Comparison of ENCODE assay signal across 12 cellular contexts in the genomic region with DNA sequence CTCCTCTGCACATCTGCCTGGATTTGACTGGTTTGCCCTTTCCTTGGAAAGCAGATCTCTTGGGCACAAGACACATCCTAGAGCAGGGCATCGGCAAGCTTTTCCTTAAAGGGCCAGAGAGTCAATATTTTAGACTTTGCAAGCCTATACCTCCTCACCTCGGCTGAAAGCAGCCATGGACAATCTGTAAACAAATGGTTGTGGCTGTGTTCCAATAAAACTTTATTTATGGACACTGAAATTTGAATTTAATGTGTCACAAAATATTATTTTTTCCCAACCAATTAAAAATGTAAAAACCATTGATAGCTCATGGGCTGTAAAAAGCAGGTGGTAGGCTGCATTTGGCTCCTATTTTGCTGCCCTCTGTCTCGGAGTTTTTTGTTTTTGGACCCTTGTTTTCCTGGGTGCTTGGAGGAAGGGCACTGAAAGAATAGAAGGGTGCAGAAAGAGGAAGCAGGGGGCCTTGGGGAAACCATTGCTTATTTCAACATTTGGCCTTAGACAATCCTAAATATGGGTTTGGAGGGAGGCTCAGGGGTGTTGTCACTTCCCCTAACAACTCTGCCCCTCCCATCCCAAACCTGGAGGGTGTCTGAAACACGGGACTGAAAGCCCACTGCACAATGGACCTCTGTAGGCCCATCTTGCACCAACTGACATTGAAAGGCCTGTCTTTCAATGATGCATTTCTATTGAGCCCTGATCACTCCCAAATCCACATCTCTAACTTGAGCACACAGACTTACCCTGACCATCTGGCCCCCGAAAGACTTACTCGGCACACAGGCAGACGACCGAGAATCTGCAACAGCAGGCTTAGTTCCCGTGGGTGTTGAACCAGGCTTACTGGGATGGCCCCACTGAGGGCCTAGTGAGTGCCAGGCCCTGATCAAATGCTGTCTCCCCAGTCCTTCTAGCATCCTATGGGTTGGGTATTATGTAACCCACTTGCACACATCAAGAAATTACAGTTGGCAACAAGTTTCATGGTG. TPM values are rescaled to one million over a fixed set of nuclear protein-coding genes. Genes with fewer than 3 reads are reported as not detected.
DNase-seq lines count a peak whose midpoint lies in the region; ATAC-seq and TF ChIP-seq lines count a peak whose summit lies in the region.
"Had no signal": no experiment of that assay in that cellular context is flagged by ENCODE, and none has a peak within 500 bp of the region (broad histone marks: within the 10 kb centered on the region; RNA-seq: fewer than 3 reads in every experiment).

No MANE protein-coding gene starts in this region.

- POLR2A ChIA-PET in Panc1 (lab: Charles Lee): no interaction called here
- POLR2A ChIA-PET in activated CD4-positive, alpha-beta memory T cell treated with anti-CD3 and anti-CD28 coated beads for 36 hours (lab: Charles Lee): no interaction called here

- H3K36me3 Mint-ChIP-seq in H9 (ENCODE audit: insufficient read depth in 1 of 3, low read depth in 3 of 3): peaks cover 0 to 5% (median 5%) of the 10 kb centered on the region in 3 experiments; a peak in 2 of 7 replicates
- H3K36me3 Mint-ChIP-seq in activated CD4-positive, alpha-beta memory T cell treated with anti-CD3 and anti-CD28 coated beads for 36 hours: peaks cover 12% of the 10 kb centered on the region

- H3K79me2 ChIP-seq in H9 (ENCODE audit: insufficient read depth, low read length): no peaks in the 10 kb centered on the region

- no peaks in the 10 kb centered on the region for H3K79me1 ChIP-seq in H9 (ENCODE audit: insufficient read depth, low read depth, low read length, poor library complexity, severe bottlenecking)

- in situ Hi-C loops in Panc1 (cut with HindIII; ENCODE audit: low pct_unique_long_range_greater_than_20kb, low sequenced_read_pairs): no loop called here

- peaks cover 28 to 33% of the 10 kb centered on the region in 2 experiments for H3K4me1 Mint-ChIP-seq in H9
- H3K4me1 Mint-ChIP-seq in activated CD4-positive, alpha-beta memory T cell treated with anti-CD3 and anti-CD28 coated beads for 36 hours (ENCODE audit: low read depth): peaks cover 21% of the 10 kb centered on the region

- 0 out of 2 replicates have a peak, but pooled peaks have one; percentile 4 for ATAC-seq in Panc1
- no peak for ATAC-seq in GM18498 (IDR thresholded peaks at IDR 0.05; ENCODE audit: unreplicated experiment)

- no peak overlapping the region for H4K91ac ChIP-seq in H9 (ENCODE audit: insufficient read length, low read depth, low read length)

- H3K23me2 ChIP-seq in H9 (ENCODE audit: insufficient read length, low read depth, low read length, poor library complexity, severe bottlenecking): no peaks in the 10 kb centered on the region

- no peak overlapping the region for H3K4me3 Mint-ChIP-seq in H9
- H3K4me3 Mint-ChIP-seq in activated CD4-positive, alpha-beta memory T cell treated with anti-CD3 and anti-CD28 coated beads for 36 hours: no peak overlapping the region

- H4K20me1 ChIP-seq in BLaER1 treated with 17β-estradiol and CSF1 and Interleukin-3, amounts not matched to agents 10 nM and 100 nM: no peaks in the 10 kb centered on the region
- no peaks in the 10 kb centered on the region for H4K20me1 ChIP-seq in H9 (ENCODE audit: control insufficient read depth, insufficient read depth, insufficient read length)

- CTCF ChIA-PET in Panc1 (lab: Charles Lee): no interaction called here
- CTCF ChIA-PET in activated CD4-positive, alpha-beta memory T cell treated with anti-CD3 and anti-CD28 coated beads for 36 hours (lab: Charles Lee): interaction anchor here (0.6 to 7.9 kb wide), 3 partner anchors 41 to 251 kb away, joined by 3 to 419 read pairs (median 5); no protein-coding TSS in a partner anchor

- H3K4me2 ChIP-seq in BLaER1 treated with 17β-estradiol and CSF1 and Interleukin-3, amounts not matched to agents 10 nM and 100 nM: peak overlapping the region; percentile 55 to 92 (median 79)
- H3K4me2 ChIP-seq in H9 (ENCODE audit: insufficient read depth, insufficient read length, low read length): no peak overlapping the region

- no peaks in the 10 kb centered on the region for H3K27me3 Mint-ChIP-seq in H9 (ENCODE audit: low read depth)
- H3K27me3 Mint-ChIP-seq in activated CD4-positive, alpha-beta memory T cell treated with anti-CD3 and anti-CD28 coated beads for 36 hours: no peaks in the 10 kb centered on the region

- no peaks in the 10 kb centered on the region for H3K27me3 ChIP-seq in BLaER1 treated with 17β-estradiol and CSF1 and Interleukin-3, amounts not matched to agents 10 nM and 100 nM
- no peaks in the 10 kb centered on the region for H3K27me3 ChIP-seq in H9 (ENCODE audit: insufficient read depth, low read length)
- no peaks in the 10 kb centered on the region for H3K27me3 ChIP-seq in Panc1 (ENCODE audit: control insufficient read depth, insufficient read depth, low read length)
- H3K27me3 ChIP-seq: dorsolateral prefrontal cortex, SJSA1 had no signal

- no peak overlapping the region for H2AK5ac ChIP-seq in H9 (ENCODE audit: insufficient read length, low read length)

- H3K36me3 ChIP-seq in BLaER1 treated with 17β-estradiol and CSF1 and Interleukin-3, amounts not matched to agents 10 nM and 100 nM: peaks cover 0 to 33% (median 16%) of the 10 kb centered on the region in 11 experiments; a peak in 11 of 22 replicates
- H3K36me3 ChIP-seq in Panc1 (ENCODE audit: control insufficient read depth, insufficient read depth, low read length): peaks cover 4% of the 10 kb centered on the region

- H3K4ac ChIP-seq in H9 (ENCODE audit: low read depth, low read length): no peak overlapping the region

- TF ChIP-seq CTCF in H9 (conservative IDR thresholded peaks at IDR 0.05): no peak
- TF ChIP-seq CTCF in Panc1 (IDR thresholded peaks at IDR 0.05): no peak

- H2BK20ac ChIP-seq in H9 (ENCODE audit: low read depth, low read length, poor library complexity, severe bottlenecking): no peak overlapping the region

- no peak overlapping the region for H2BK5ac ChIP-seq in H9 (ENCODE audit: insufficient read length, low read length)

- peaks cover 35 to 100% (median 77%) of the 10 kb centered on the region in 10 experiments for H3K4me1 ChIP-seq in BLaER1 treated with 17β-estradiol and CSF1 and Interleukin-3, amounts not matched to agents 10 nM and 100 nM
- H3K4me1 ChIP-seq in H9 (ENCODE audit: insufficient read depth, low read length) (peaks cover 2% of the 10 kb centered on the region; the same call in 1 of the 2 replicates), Panc1 (ENCODE audit: control insufficient read depth, insufficient read depth, low read length) (peaks cover 7% of the 10 kb centered on the region)

- no peak overlapping the region for H4K5ac ChIP-seq in H9 (ENCODE audit: insufficient read length, low read depth, low read length)

- H3T11ph ChIP-seq in H9 (ENCODE audit: low read length): no peak overlapping the region

- no peak overlapping the region for H3K14ac ChIP-seq in H9 (ENCODE audit: insufficient read depth, low read length)

- no peak overlapping the region for H2BK15ac ChIP-seq in H9 (ENCODE audit: low read depth, low read length)

- H3K9me3 ChIP-seq in BLaER1 treated with 17β-estradiol and CSF1 and Interleukin-3, amounts not matched to agents 10 nM and 100 nM (replicated peaks in 1 of 11): no peaks in the 10 kb centered on the region
- no peaks in the 10 kb centered on the region for H3K9me3 ChIP-seq in H9 (ENCODE audit: control insufficient read depth, low read depth, low read length)
- no peaks in the 10 kb centered on the region for H3K9me3 ChIP-seq in Panc1 (ENCODE audit: control insufficient read depth, insufficient read depth, low read depth, low read length)
- H3K9me3 ChIP-seq: SJSA1 had no signal

- no peak overlapping the region for H2AFZ ChIP-seq in H9 (ENCODE audit: low read length)

- H3K4me3 ChIP-seq in BLaER1 treated with 17β-estradiol and CSF1 and Interleukin-3, amounts not matched to agents 10 nM and 100 nM: peak overlapping the region in 4 of 10 experiments; percentile 18 to 30 (median 21); a peak in 5 of 20 replicates
- no peak overlapping the region for H3K4me3 ChIP-seq in Panc1 (ENCODE audit: low read depth in 2 of 2, low read length in 2 of 2)
- H3K4me3 ChIP-seq: dorsolateral prefrontal cortex, SJSA1 had no signal

- DNase-seq in H9 (no peak), Panc1 (ENCODE audit: low read depth, low spot score) (no peak), medulla oblongata (ENCODE audit: extremely low spot score) (peak; percentile 68), NCI-H345 treated with DMSO at 0.1 percent for 48 hours (lab: John Stamatoyannopoulos, UW; ENCODE audit: unreplicated experiment) (no peak), glomerular visceral epithelial cell (ENCODE audit: extremely low spot score) (no peak)
- no peak for DNase-seq in activated CD4-positive, alpha-beta memory T cell treated with anti-CD3 and anti-CD28 coated beads for 36 hours
- DNase-seq: dorsolateral prefrontal cortex; NCI-H345; stimulated activated CD4-positive, alpha-beta T cell treated with anti-CD3 and anti-CD28 coated beads, Interleukin-1b, Interleukin-23, amount 100 ng/mL, for 48 hours had no signal

- H3K18ac ChIP-seq in H9 (ENCODE audit: insufficient read length, low read depth, low read length): no peak overlapping the region

- WGBS in H9 (ENCODE audit: extremely low coverage, insufficient read length, low lambda C conversion rate): no CpG with 5 or more reads among the region's 9 CpGs

- peaks cover 0 to 3% of the 10 kb centered on the region in 2 experiments; a peak in 2 of 5 replicates for H3K9me3 Mint-ChIP-seq in H9
- no peaks in the 10 kb centered on the region for H3K9me3 Mint-ChIP-seq in activated CD4-positive, alpha-beta memory T cell treated with anti-CD3 and anti-CD28 coated beads for 36 hours

- peak overlapping the region in 10 of 11 experiments; percentile 20 to 68 (median 48); a peak in 17 of 22 replicates for H3K9ac ChIP-seq in BLaER1 treated with 17β-estradiol and CSF1 and Interleukin-3, amounts not matched to agents 10 nM and 100 nM
- no peak overlapping the region for H3K9ac ChIP-seq in H9 (ENCODE audit: extremely low read depth, insufficient read length, low read length)

- no peak overlapping the region for H3K23ac ChIP-seq in H9 (ENCODE audit: insufficient read length, low read depth, low read length)

- no peak overlapping the region for H2BK120ac ChIP-seq in H9 (ENCODE audit: low read depth, low read length, poor library complexity, severe bottlenecking)

- H4K8ac ChIP-seq in H9 (replicated peaks; ENCODE audit: insufficient read length, low read depth, low read length): no peak overlapping the region

- BruUV-seq in Panc1 (replicated peaks; lab: Mats Ljungman, UMichigan): no TSS peak

- H3K27ac Mint-ChIP-seq in H9: peak overlapping the region; percentile 37 to 85 (median 57); a peak in 4 of 7 replicates
- H3K27ac Mint-ChIP-seq in activated CD4-positive, alpha-beta memory T cell treated with anti-CD3 and anti-CD28 coated beads for 36 hours: no peak overlapping the region

- H3K27ac ChIP-seq in BLaER1 treated with 17β-estradiol and CSF1 and Interleukin-3, amounts not matched to agents 10 nM and 100 nM: peak overlapping the region; percentile 34 to 84 (median 65); a peak in 20 of 22 replicates
- H3K27ac ChIP-seq in H9 (ENCODE audit: insufficient read length, low read depth, low read length) (no peak overlapping the region), Panc1 (ENCODE audit: low read length) (no peak overlapping the region)
- H3K27ac ChIP-seq: SJSA1 had no signal

- no peak overlapping the region for H3K56ac ChIP-seq in H9 (ENCODE audit: insufficient read length, low read depth, low read length)

- intact Hi-C loops in Panc1 (cut with micrococcal nuclease; ENCODE audit: unreplicated experiment): no loop called here
- intact Hi-C loops in activated CD4-positive, alpha-beta memory T cell treated with anti-CD3 and anti-CD28 coated beads for 36 hours (cut with micrococcal nuclease): no loop called here

- H2BK12ac ChIP-seq in H9 (ENCODE audit: insufficient read length, low read depth, low read length): no peak overlapping the region

RNA-seq across cellular contexts. Expression of a gene that starts 7.1 kb away (rescaled TPM):
- total RNA-seq in H9 (2021) (105 and 110 TPM in 2 replicates), Panc1 (2021; ENCODE audit: unreplicated experiment) (46.3 TPM)
- polyA plus RNA-seq in Panc1 (2012; ENCODE audit: insufficient read length): 29.3 TPM
- total RNA-seq in activated CD4-positive, alpha-beta memory T cell treated with anti-CD3 and anti-CD28 coated beads for 36 hours: 10 to 100 TPM; 78.4 to 79.8 TPM

Comparison
In these comparisons a context has a peak if more than half of its experiments do, and no peak if none do; other contexts are left out.
1. H3K27ac ChIP-seq: peak in BLaER1 treated with 17β-estradiol and CSF1 and Interleukin-3, amounts not matched to agents 10 nM and 100 nM (11 of 11); none in H9 (single experiment) and Panc1 (single experiment).